Comparison of ENCODE assay signal across 19 cellular contexts in genomic region chr6:157699777-157700636, GRCh38.
A peak's percentile ranks its signal among the peaks of the same experiment; 100 is the strongest.
DNase-seq lines count a peak whose midpoint lies in the region; ATAC-seq and TF ChIP-seq lines count a peak whose summit lies in the region.
"Had no signal": no experiment of that assay in that cellular context is flagged by ENCODE, and none has a peak within 500 bp of the region (broad histone marks: within the 10 kb centered on the region; RNA-seq: fewer than 3 reads in every experiment).

No MANE protein-coding gene starts in this region.

- H3K27me3 Mint-ChIP-seq in WTC11 (ENCODE audit: low read depth) = peaks cover 17% of the 10 kb centered on the region
- H3K27me3 Mint-ChIP-seq in effector memory CD8-positive, alpha-beta T cell = peaks cover 21 to 50% of the 10 kb centered on the region in 2 donors
- H3K27me3 Mint-ChIP-seq: CD4-positive, alpha-beta T cell had no signal

- peaks cover 52% of the 10 kb centered on the region for H3K9me3 Mint-ChIP-seq in WTC11
- H3K9me3 Mint-ChIP-seq in effector memory CD8-positive, alpha-beta T cell = peaks cover 0 to 5% of the 10 kb centered on the region in 2 donors

- H3K4me1 Mint-ChIP-seq in WTC11 = peaks cover 17% of the 10 kb centered on the region
- H3K4me1 Mint-ChIP-seq in effector memory CD8-positive, alpha-beta T cell (ENCODE audit: low read depth in 2 of 2) = no peaks in the 10 kb centered on the region
- H3K4me1 Mint-ChIP-seq: B cell had no signal

- peak; percentile 92 for ATAC-seq in WTC11
- no peak for ATAC-seq in effector memory CD8-positive, alpha-beta T cell (replicated peaks)

- CTCF ChIA-PET in WTC11 (lab: Charles Lee) = interaction anchor here (1.3 kb wide), 1 partner anchor 11 kb away, joined by 3 read pairs; no protein-coding TSS in a partner anchor

- no peak overlapping the region for H3K4me3 Mint-ChIP-seq in WTC11
- H3K4me3 Mint-ChIP-seq in effector memory CD8-positive, alpha-beta T cell = no peak overlapping the region
- H3K4me3 Mint-ChIP-seq: B cell; CD4-positive, alpha-beta T cell had no signal

- TF ChIP-seq CTCF in WTC11 (IDR thresholded peaks at IDR 0.05) = no peak

- no peak overlapping the region for H3K27ac Mint-ChIP-seq in WTC11
- H3K27ac Mint-ChIP-seq in effector memory CD8-positive, alpha-beta T cell = no peak overlapping the region
- H3K27ac Mint-ChIP-seq: B cell; CD4-positive, alpha-beta T cell had no signal

- H3K36me3 Mint-ChIP-seq in WTC11 = peaks cover 38% of the 10 kb centered on the region
- H3K36me3 Mint-ChIP-seq in effector memory CD8-positive, alpha-beta T cell (ENCODE audit: insufficient read depth) = peaks cover 2% of the 10 kb centered on the region

- POLR2A ChIA-PET in WTC11 (lab: Charles Lee) = no interaction called here

- DNase-seq in activated effector memory CD4-positive, alpha-beta T cell treated with anti-CD3 and anti-CD28 coated beads, Interleukin-2, amount 50 U/mL, for 16 hours = peak; percentile 9
- no peak for DNase-seq in activated effector memory CD4-positive, alpha-beta T cell treated with Interleukin-2 at 50 U/mL for 16 hours
- no peak for DNase-seq in WTC11 (ENCODE audit: low spot score)
- peak; percentile 68 for DNase-seq in islet precursor cell
- DNase-seq in effector memory CD8-positive, alpha-beta T cell = no peak
- DNase-seq in NCI-H187 treated with DMSO at 0.1 percent for 48 hours (lab: John Stamatoyannopoulos, UW) = no peak
- DNase-seq in hepatic stellate cell (ENCODE audit: low spot score) = no peak
- no peak for DNase-seq in HUDEP-2 (lab: John Stamatoyannopoulos, UW; ENCODE audit: unreplicated experiment in 76 of 76)
- DNase-seq: Caco-2; CD4-positive, alpha-beta T cell; GDM1; GOT3; Karpas-422; NCI-H1048; NCI-H1436 treated with DMSO at 0.1 percent for 48 hours; NCI-H2081 treated with DMSO at 0.1 percent for 48 hours; NCI-H774; PC-9 had no signal

TF ChIP-seq in WTC11, 78 proteins besides CTCF, POLR2A, EP300 and RAD21:
- TF ChIP-seq ZNF423 (CRISPR knock-in tag; IDR thresholded peaks at IDR 0.05) (peak; percentile 55; the same call in 1 of the 2 replicates), FOXK1 (CRISPR knock-in tag; IDR thresholded peaks at IDR 0.05) (no peak)

Comparison
In these comparisons a context has a peak if more than half of its experiments do, and no peak if none do; other contexts are left out.
1. DNase-seq: peak in activated effector memory CD4-positive, alpha-beta T cell treated with anti-CD3 and anti-CD28 coated beads, Interleukin-2, amount 50 U/mL, for 16 hours (single experiment) and islet precursor cell (single experiment); none in activated effector memory CD4-positive, alpha-beta T cell treated with Interleukin-2 at 50 U/mL for 16 hours (single experiment), WTC11 (single experiment), effector memory CD8-positive, alpha-beta T cell (0 of 3), NCI-H187 treated with DMSO at 0.1 percent for 48 hours (single experiment), hepatic stellate cell (single experiment) and HUDEP-2 (0 of 76).